8 cellular contexts compared by ENCODE assay signal in the genomic region with DNA sequence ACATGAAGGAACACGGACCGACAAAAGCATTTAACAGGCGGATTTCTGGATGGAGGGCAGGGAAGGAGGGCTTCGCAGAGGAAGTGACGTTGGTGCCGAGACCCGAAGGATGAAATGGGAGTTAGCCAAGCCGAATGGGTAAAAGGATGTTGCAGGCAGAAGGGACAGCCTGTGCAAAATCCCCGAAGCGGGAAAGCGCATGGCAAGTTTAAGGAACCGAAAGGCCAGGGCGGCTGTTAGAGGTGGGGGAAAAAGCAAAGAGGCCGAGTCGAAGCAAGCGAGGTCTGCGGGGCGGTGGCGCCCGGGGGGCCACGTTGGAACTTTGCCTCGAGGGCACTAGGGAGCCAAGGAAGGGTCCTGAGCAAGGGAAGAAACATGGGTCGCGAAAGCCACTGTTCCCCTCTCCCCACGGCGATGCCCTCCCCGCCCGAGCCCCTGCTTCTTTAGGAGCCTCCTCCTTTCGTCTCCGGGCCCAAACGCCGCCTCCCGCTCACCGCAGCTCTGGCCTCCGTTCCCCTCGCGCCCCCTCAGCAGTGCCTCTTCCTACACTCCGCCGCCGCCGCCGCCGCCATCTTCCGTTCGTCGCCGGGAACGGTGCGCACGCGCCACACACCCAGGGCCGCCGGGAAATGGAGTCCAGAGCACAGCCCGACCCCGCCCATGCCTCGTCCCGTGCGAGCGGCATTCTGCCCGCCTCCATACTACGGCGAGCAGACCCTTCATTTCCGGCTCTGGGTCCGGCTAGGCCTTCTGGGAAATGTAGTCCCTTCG. TPM values are rescaled to one million over a fixed set of nuclear protein-coding genes. Genes with fewer than 3 reads are reported as not detected.
DNase-seq lines count a peak whose midpoint lies in the region; ATAC-seq and TF ChIP-seq lines count a peak whose summit lies in the region.

A gene (minus strand): TSS at position 584 of the 771 bp plus-strand sequence. CDS start 8,652 bp downstream, outside the sequence.

- peaks cover 3% of the 10 kb centered on the region; the same call in 1 of the 2 replicates for H3K27me3 ChIP-seq in Karpas-422 (ENCODE audit: low read length)
- peaks cover 10 to 31% (median 16%) of the 10 kb centered on the region in 4 donors for H3K27me3 ChIP-seq in esophagus muscularis mucosa

- peak within 1 kb of the TSS; percentile 87 for H3K9ac ChIP-seq in Karpas-422 (ENCODE audit: low read length)

- peak within 1 kb of the TSS; percentile 90 for H3K4me2 ChIP-seq in Karpas-422 (ENCODE audit: low read depth, low read length, poor library complexity, severe bottlenecking)

- no peak for TF ChIP-seq CTCF in esophagus muscularis mucosa (IDR thresholded peaks at IDR 0.05)

- peak; percentile 36 for TF ChIP-seq POLR2A in esophagus muscularis mucosa (IDR thresholded peaks at IDR 0.05; ENCODE audit: low read depth)

- no peak for TF ChIP-seq EP300 in esophagus muscularis mucosa (IDR thresholded peaks at IDR 0.05)

- peaks cover 5% of the 10 kb centered on the region; the same call in 1 of the 2 replicates for H3K36me3 ChIP-seq in Karpas-422 (ENCODE audit: insufficient read depth, low read length)
- H3K36me3 ChIP-seq in esophagus muscularis mucosa: peaks cover 5 to 31% (median 22%) of the 10 kb centered on the region in 4 donors

- H4K20me1 ChIP-seq in Karpas-422 (ENCODE audit: insufficient read depth, low read depth, low read length): no peaks in the 10 kb centered on the region

- H2AFZ ChIP-seq in Karpas-422 (ENCODE audit: low read length): peak within 1 kb of the TSS; percentile 75

- ATAC-seq in GM21786 (IDR thresholded peaks at IDR 0.05; ENCODE audit: unreplicated experiment): peak; percentile 80

- H3K9me2 ChIP-seq in Karpas-422 (replicated peaks; ENCODE audit: insufficient read depth, low read length): no peaks in the 10 kb centered on the region

- 0% methylated on average over 55 of the region's 65 CpGs for WGBS in esophagus muscularis mucosa

- peak; percentile 98 for DNase-seq in DMS79 (lab: John Stamatoyannopoulos, UW)
- peak; percentile 99 for DNase-seq in Karpas-422
- DNase-seq in RKO (ENCODE audit: low spot score): peak; percentile 98
- peak; percentile 98 for DNase-seq in activated T-helper 1 cell treated with Interleukin-2 at 50 U/mL for 16 hours (ENCODE audit: low read depth)
- peak; percentile 99 for DNase-seq in esophagus muscularis mucosa (ENCODE audit: extremely low spot score)
- DNase-seq in myocyte (ENCODE audit: low read depth): peak; percentile 99
- DNase-seq in stimulated activated CD8-positive, alpha-beta memory T cell treated with anti-CD3 and anti-CD28 coated beads, Interleukin-7, amount 100 ng/mL, for 48 hours (ENCODE audit: extremely low read depth in 1 of 2, low read depth in 1 of 2): peak; percentile 97 to 99

- H3K4me1 ChIP-seq in Karpas-422 (ENCODE audit: low read length): peaks cover 27% of the 10 kb centered on the region
- peaks cover 24 to 36% (median 33%) of the 10 kb centered on the region in 4 donors for H3K4me1 ChIP-seq in esophagus muscularis mucosa

- no peaks in the 10 kb centered on the region for H3K9me3 ChIP-seq in Karpas-422 (ENCODE audit: low read length)
- no peaks in the 10 kb centered on the region for H3K9me3 ChIP-seq in esophagus muscularis mucosa

- peak within 1 kb of the TSS; percentile 83 for H3K4me3 ChIP-seq in Karpas-422 (ENCODE audit: low read length)
- H3K4me3 ChIP-seq in esophagus muscularis mucosa: peak within 1 kb of the TSS; percentile 94 to 100 (median 98)

- peak within 1 kb of the TSS; percentile 71 for H3K27ac ChIP-seq in Karpas-422 (ENCODE audit: low read length)
- H3K27ac ChIP-seq in esophagus muscularis mucosa (replicated peaks in 1 of 4): peak within 1 kb of the TSS; percentile 94 to 97 (median 96)

- peaks cover 46% of the 10 kb centered on the region for H3K79me2 ChIP-seq in Karpas-422 (ENCODE audit: low read length)

- intact Hi-C loops in esophagus muscularis mucosa (cut with DNase I): loop anchor here (2.0 to 10.0 kb wide), 2 partner anchors 24 to 152 kb away; a partner anchor contains a TSS

RNA-seq across cellular contexts. Expression of the gene that starts here (rescaled TPM):
- 28.3 and 75.2 TPM in 2 replicates for total RNA-seq in Karpas-422 (2014; rRNA removed; shearing (Covaris generic); ENCODE audit: low replicate concordance)
- total RNA-seq in esophagus muscularis mucosa (10 to 100 TPM; 22.0 to 44.2 (median 36.6) TPM), myocyte (39.8 and 40.5 TPM in 2 replicates)
- polyA plus RNA-seq in myocyte (2012): 61.4 TPM

Comparison
In these comparisons a context has a peak if more than half of its experiments do, and no peak if none do; other contexts are left out.
1. Peak in every context shown above with its lines: DNase-seq, ATAC-seq, H3K4me3 ChIP-seq and H3K27ac ChIP-seq.